8 cellular contexts compared by ENCODE assay signal in the genomic region with DNA sequence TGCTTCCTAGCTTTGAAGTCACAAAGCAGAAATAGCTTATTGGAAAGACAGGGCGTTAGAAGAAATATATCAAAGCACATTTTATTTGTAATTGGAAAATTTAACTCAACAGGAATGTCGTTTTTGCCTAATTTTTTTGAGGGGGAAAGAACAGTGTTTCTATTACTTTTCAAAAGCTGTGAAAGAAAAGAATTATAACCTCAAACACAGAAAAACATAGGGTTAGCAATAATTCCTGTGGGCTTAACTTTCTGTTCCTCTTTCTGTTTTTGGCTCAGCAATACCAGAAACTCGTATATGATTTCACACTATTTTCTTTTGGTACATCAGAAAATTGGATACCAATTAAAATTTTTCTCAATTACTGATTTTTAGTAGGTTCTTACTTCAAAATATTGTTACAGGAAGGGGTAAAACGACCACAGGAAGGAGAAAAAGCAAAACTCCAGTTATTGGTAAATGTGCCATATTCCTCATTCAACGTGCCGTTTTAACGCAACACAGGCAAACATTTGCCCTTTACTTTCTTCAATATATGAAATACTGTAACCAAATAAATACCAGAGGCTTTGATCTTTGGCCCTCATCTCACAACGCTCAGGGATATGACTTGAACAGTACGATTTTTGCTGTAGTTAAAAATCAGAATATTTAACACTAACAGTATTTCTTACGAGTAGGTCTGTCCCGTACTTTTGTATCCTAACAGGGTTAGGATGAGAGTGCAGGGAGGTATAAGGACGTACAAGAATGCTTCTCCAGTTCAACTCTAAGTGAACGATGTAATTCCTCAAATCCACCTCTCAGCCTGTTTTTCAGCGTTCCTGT. TPM values are rescaled to one million over a fixed set of nuclear protein-coding genes. Genes with fewer than 3 reads are reported as not detected.
DNase-seq lines count a peak whose midpoint lies in the region; ATAC-seq and TF ChIP-seq lines count a peak whose summit lies in the region.

No MANE protein-coding gene starts in this region.

- peak; percentile 46 for DNase-seq in GM06990 (ENCODE audit: extremely low read depth, insufficient read length)
- no peak for DNase-seq in left lung
- no peak for DNase-seq in type B pancreatic cell (ENCODE audit: extremely low spot score, unreplicated experiment)
- no peak for DNase-seq in COLO668 (lab: John Stamatoyannopoulos, UW; ENCODE audit: unreplicated experiment)
- DNase-seq in NCI-H2081 (lab: John Stamatoyannopoulos, UW): no peak

- ATAC-seq in HG02840 (IDR thresholded peaks at IDR 0.05; ENCODE audit: low FRiP score, unreplicated experiment) (peak; percentile 0), left lung (no peak), HG03432 (IDR thresholded peaks at IDR 0.05; ENCODE audit: unreplicated experiment) (no peak)
- ATAC-seq in activated T-helper 17 cell treated with anti-CD3 and anti-CD28 coated beads, Interleukin-2, amount 50 U/mL, for 72 hours (replicated peaks): no peak

- H3K27me3 ChIP-seq in GM06990 (replicated peaks; ENCODE audit: control insufficient read depth, insufficient read depth, low read length): no peaks in the 10 kb centered on the region
- peaks cover 0 to 23% of the 10 kb centered on the region in 2 donors for H3K27me3 ChIP-seq in left lung

- H3K36me3 ChIP-seq in GM06990 (ENCODE audit: control insufficient read depth, insufficient read depth, low read length) (no peaks in the 10 kb centered on the region), left lung (no peaks in the 10 kb centered on the region)

- intact Hi-C loops in left lung (cut with DNase I): no loop called here

- H3K36me3 Mint-ChIP-seq in activated T-helper 17 cell treated with anti-CD3 and anti-CD28 coated beads, Interleukin-2, amount 50 U/mL, for 72 hours (ENCODE audit: low read depth): peaks cover 15% of the 10 kb centered on the region
- H3K36me3 Mint-ChIP-seq in type B pancreatic cell: no peaks in the 10 kb centered on the region

- H3K27ac ChIP-seq in left lung: peak overlapping the region in 1 of 2 donors; percentile 80

- peak overlapping the region; percentile 69 for H3K4me3 ChIP-seq in GM06990 (replicated peaks; ENCODE audit: low read depth, low read length)
- peak overlapping the region; percentile 60 to 61 for H3K4me3 ChIP-seq in left lung

- H3K9me3 ChIP-seq in left lung: no peaks in the 10 kb centered on the region

- H3K4me1 Mint-ChIP-seq in activated T-helper 17 cell treated with anti-CD3 and anti-CD28 coated beads, Interleukin-2, amount 50 U/mL, for 72 hours: peaks cover 31% of the 10 kb centered on the region
- peaks cover 3% of the 10 kb centered on the region for H3K4me1 Mint-ChIP-seq in type B pancreatic cell (ENCODE audit: unreplicated experiment)

- no peak for TF ChIP-seq CTCF in GM06990 (IDR thresholded peaks at IDR 0.05; ENCODE audit: insufficient read depth, low read length, poor library complexity, severe bottlenecking)
- no peak for TF ChIP-seq CTCF in left lung (IDR thresholded peaks at IDR 0.05)
- no peak for TF ChIP-seq CTCF in type B pancreatic cell (conservative IDR thresholded peaks at IDR 0.05)

- H3K4me3 Mint-ChIP-seq in activated T-helper 17 cell treated with anti-CD3 and anti-CD28 coated beads, Interleukin-2, amount 50 U/mL, for 72 hours: peak overlapping the region; percentile 94
- peak overlapping the region; percentile 94 for H3K4me3 Mint-ChIP-seq in type B pancreatic cell

- peak overlapping the region; percentile 100 for H3K27ac Mint-ChIP-seq in activated T-helper 17 cell treated with anti-CD3 and anti-CD28 coated beads, Interleukin-2, amount 50 U/mL, for 72 hours
- peak overlapping the region; percentile 99 for H3K27ac Mint-ChIP-seq in type B pancreatic cell

- no peaks in the 10 kb centered on the region for H3K27me3 Mint-ChIP-seq in activated T-helper 17 cell treated with anti-CD3 and anti-CD28 coated beads, Interleukin-2, amount 50 U/mL, for 72 hours
- peaks cover 3% of the 10 kb centered on the region for H3K27me3 Mint-ChIP-seq in type B pancreatic cell

- peaks cover 9 to 31% of the 10 kb centered on the region in 2 donors for H3K4me1 ChIP-seq in left lung

- H3K9me3 Mint-ChIP-seq in activated T-helper 17 cell treated with anti-CD3 and anti-CD28 coated beads, Interleukin-2, amount 50 U/mL, for 72 hours: no peaks in the 10 kb centered on the region
- no peaks in the 10 kb centered on the region for H3K9me3 Mint-ChIP-seq in type B pancreatic cell

RNA-seq across cellular contexts. Expression of a gene that starts 1.3 kb away (rescaled TPM):
- not detected for total RNA-seq in activated T-helper 17 cell treated with anti-CD3 and anti-CD28 coated beads, Interleukin-2, amount 50 U/mL, for 72 hours
- total RNA-seq in left lung (not detected), type B pancreatic cell (ENCODE audit: low replicate concordance) (not detected in 2 replicates)

RNA-seq across cellular contexts. Expression of a gene that starts 2.5 kb away (rescaled TPM):
- not detected for total RNA-seq in activated T-helper 17 cell treated with anti-CD3 and anti-CD28 coated beads, Interleukin-2, amount 50 U/mL, for 72 hours
- total RNA-seq in left lung (not detected), type B pancreatic cell (ENCODE audit: low replicate concordance) (not detected in 2 replicates)
